28 cellular contexts compared by ENCODE assay signal in the genomic region with DNA sequence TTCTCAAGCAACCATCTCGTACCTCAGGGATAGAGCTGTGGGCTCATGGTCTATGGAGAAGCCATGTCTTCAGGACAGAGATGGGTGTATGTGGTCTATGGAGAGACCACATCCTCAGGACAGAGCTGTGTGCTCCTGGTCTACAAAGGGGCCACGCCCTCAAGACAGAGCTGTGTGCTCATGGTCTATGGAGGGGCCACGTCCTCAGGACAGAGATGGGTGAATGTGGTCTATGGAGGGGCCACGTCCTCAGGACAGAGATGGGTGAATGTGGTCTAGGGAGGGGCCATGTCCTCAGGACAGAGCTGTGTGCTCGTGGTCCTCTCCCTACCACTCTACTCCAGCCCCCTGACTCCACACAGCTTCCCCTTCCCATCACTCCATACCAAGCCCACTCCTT.
DNase-seq lines count a peak whose midpoint lies in the region; ATAC-seq, FAIRE-seq and TF ChIP-seq lines count a peak whose summit lies in the region.
"Had no signal": no experiment of that assay in that cellular context is flagged by ENCODE, and none has a peak within 500 bp of the region (broad histone marks: within the 10 kb centered on the region; RNA-seq: fewer than 3 reads in every experiment).

No MANE protein-coding gene starts in this region.

- DNase-seq in HTR-8/SVneo (ENCODE audit: insufficient read length, low spot score): no peak
- DNase-seq in K562 (ENCODE audit: extremely low read depth in 1 of 4, low spot score in 3 of 4): no peak
- DNase-seq in sciatic nerve (ENCODE audit: low spot score): peak; percentile 31
- DNase-seq in foreskin fibroblast: no peak
- no peak for DNase-seq in activated CD8-positive, alpha-beta T cell treated with anti-CD3 and anti-CD28 coated beads for 36 hours
- DNase-seq in MM.1S: no peak
- DNase-seq in activated CD8-positive, alpha-beta memory T cell treated with anti-CD3 and anti-CD28 coated beads, Interleukin-2, amount 50 U/mL, for 48 hours: no peak
- DNase-seq: CD8-positive, alpha-beta memory T cell; DMS 273 treated with DMSO at 0.1 percent for 48 hours; DMS79; EL; GDM1; H9; IMR-90; NCI-H1092; NCI-H1417 treated with DMSO at 0.1 percent for 48 hours; NCI-H187; NCI-H2081 treated with DMSO at 0.1 percent for 48 hours; NCI-H2171; NCI-H226; NCI-H510A; NCI-H69; Right ventricle myocardium superior; RPMI8226 had no signal

- peaks cover 6% of the 10 kb centered on the region for H3K9me1 ChIP-seq in K562 (ENCODE audit: control insufficient read depth, insufficient read depth, low read length)

- TF ChIP-seq CTCF in K562 (IDR thresholded peaks at IDR 0.05 in 2 of 3, conservative IDR thresholded peaks at IDR 0.05 in 1 of 3; ENCODE audit: insufficient read depth in 2 of 3, low read depth in 1 of 3, low read length in 3 of 3) (no peak), foreskin fibroblast (IDR thresholded peaks at IDR 0.05; ENCODE audit: low read depth, low read length) (no peak), MM.1S (IDR thresholded peaks at IDR 0.05; ENCODE audit: low read length) (no peak)
- TF ChIP-seq CTCF in activated CD8-positive, alpha-beta T cell treated with anti-CD3 and anti-CD28 coated beads for 36 hours (IDR thresholded peaks at IDR 0.05): no peak

- H3K4me2 ChIP-seq in K562 (ENCODE audit: insufficient read depth, low read length): no peak overlapping the region
- no peak overlapping the region for H3K4me2 ChIP-seq in MM.1S (ENCODE audit: low read depth, low read length)
- H3K4me2 ChIP-seq: GM23338, KMS-11 had no signal

- H3K27ac ChIP-seq in K562 (ENCODE audit: extremely low read depth, low read depth, low read length) (no peak overlapping the region), MM.1S (ENCODE audit: low read length) (no peak overlapping the region)
- H3K27ac ChIP-seq: KMS-11 had no signal

- no peak for TF ChIP-seq POLR2A in K562 (conservative IDR thresholded peaks at IDR 0.05)

- under 1% methylated on average over 5 of the region's 5 CpGs for WGBS in K562 (ENCODE audit: insufficient coverage, low coverage, missing lambda C conversion rate)

- H3K79me2 ChIP-seq in K562 (ENCODE audit: control insufficient read depth, insufficient read depth, low read length): no peaks in the 10 kb centered on the region
- no peaks in the 10 kb centered on the region for H3K79me2 ChIP-seq in MM.1S (ENCODE audit: low read length)

- H3K4me3 ChIP-seq in K562 (no peak overlapping the region), foreskin fibroblast (ENCODE audit: low read depth in 1 of 2, low read length in 2 of 2) (no peak overlapping the region), MM.1S (ENCODE audit: low read length) (no peak overlapping the region)
- H3K4me3 ChIP-seq: GM12878, GM23338 had no signal

- no peaks in the 10 kb centered on the region for H3K36me3 ChIP-seq in K562 (ENCODE audit: control insufficient read depth, insufficient read depth, low read length)
- no peaks in the 10 kb centered on the region for H3K36me3 ChIP-seq in MM.1S (replicated peaks; ENCODE audit: insufficient read depth, low read length)

- no peaks in the 10 kb centered on the region for H3K9me3 Mint-ChIP-seq in activated CD8-positive, alpha-beta T cell treated with anti-CD3 and anti-CD28 coated beads for 36 hours
- H3K9me3 Mint-ChIP-seq: CD14-positive monocyte; CD8-positive, alpha-beta memory T cell; GM23338; H9 had no signal

- TF ChIP-seq EP300 in K562 (IDR thresholded peaks at IDR 0.05; ENCODE audit: low read length): no peak

- no peaks in the 10 kb centered on the region for H3F3A ChIP-seq in MM.1S (ENCODE audit: insufficient read depth, low read length)

- H3K36me3 Mint-ChIP-seq in activated CD8-positive, alpha-beta T cell treated with anti-CD3 and anti-CD28 coated beads for 36 hours (ENCODE audit: low read depth): no peaks in the 10 kb centered on the region
- H3K36me3 Mint-ChIP-seq: CD14-positive monocyte; CD8-positive, alpha-beta memory T cell had no signal

- H3K27me3 Mint-ChIP-seq in activated CD8-positive, alpha-beta T cell treated with anti-CD3 and anti-CD28 coated beads for 36 hours: no peaks in the 10 kb centered on the region

- POLR2A ChIA-PET in K562 (lab: Yijun Ruan, JAX): interaction anchor here (0.6 to 3.5 kb wide), 4 partner anchors 9 to 113 kb away, joined by 3 to 11 read pairs (median 4); no protein-coding TSS in a partner anchor
- POLR2A ChIA-PET in activated CD8-positive, alpha-beta T cell treated with anti-CD3 and anti-CD28 coated beads for 36 hours (lab: Charles Lee): no interaction called here

- H2AFZ ChIP-seq in K562 (ENCODE audit: low read depth, low read length) (no peak overlapping the region), MM.1S (ENCODE audit: low read length) (no peak overlapping the region)
- H2AFZ ChIP-seq: GM23338 had no signal

- intact Hi-C loops in K562 (cut with micrococcal nuclease) (no loop called here), sciatic nerve (cut with DNase I) (no loop called here)
- intact Hi-C loops in activated CD8-positive, alpha-beta T cell treated with anti-CD3 and anti-CD28 coated beads for 36 hours (cut with micrococcal nuclease): no loop called here

- no peaks in the 10 kb centered on the region for H3K4me1 Mint-ChIP-seq in activated CD8-positive, alpha-beta T cell treated with anti-CD3 and anti-CD28 coated beads for 36 hours (ENCODE audit: low read depth)
- H3K4me1 Mint-ChIP-seq: CD14-positive monocyte; CD8-positive, alpha-beta memory T cell had no signal

- H3K4me1 ChIP-seq in K562 (replicated peaks in 1 of 2; ENCODE audit: control insufficient read depth in 2 of 2, insufficient read depth in 2 of 2, low read length in 2 of 2): peaks cover 0 to 6% of the 10 kb centered on the region in 2 experiments; a peak in 1 of 5 replicates
- no peaks in the 10 kb centered on the region for H3K4me1 ChIP-seq in MM.1S (ENCODE audit: low read length)

- H3K27me3 ChIP-seq in K562 (ENCODE audit: control insufficient read depth in 2 of 2, insufficient read depth in 2 of 2, low read length in 2 of 2): peaks cover 44 to 87% of the 10 kb centered on the region in 2 experiments
- H3K27me3 ChIP-seq in MM.1S (replicated peaks; ENCODE audit: insufficient read depth, low read length): peaks cover 3% of the 10 kb centered on the region; the same call in 1 of the 2 replicates

- no peaks in the 10 kb centered on the region for H3K9me2 ChIP-seq in MM.1S (replicated peaks; ENCODE audit: insufficient read depth, low read length)

- peak; percentile 79 for FAIRE-seq in HTR-8/SVneo (lab: Jason Lieb, UNC)
- FAIRE-seq in K562 (lab: Jason Lieb, UNC): peak; percentile 49
- FAIRE-seq: GM12878 had no signal

- no peak overlapping the region for H3K4me3 Mint-ChIP-seq in activated CD8-positive, alpha-beta T cell treated with anti-CD3 and anti-CD28 coated beads for 36 hours
- H3K4me3 Mint-ChIP-seq: CD14-positive monocyte; CD8-positive, alpha-beta memory T cell; GM23338; H9 had no signal

- H3K9ac ChIP-seq in K562 (ENCODE audit: insufficient read depth in 1 of 2, low read depth in 2 of 2, low read length in 2 of 2) (no peak overlapping the region), MM.1S (ENCODE audit: low read length) (no peak overlapping the region)
- H3K9ac ChIP-seq: KMS-11 had no signal

- H3K9me3 ChIP-seq in K562 (replicated peaks; ENCODE audit: control insufficient read depth, insufficient read depth, low read depth, low read length) (no peaks in the 10 kb centered on the region), MM.1S (replicated peaks; ENCODE audit: insufficient read depth, low read length) (no peaks in the 10 kb centered on the region)

- H3K27ac Mint-ChIP-seq in activated CD8-positive, alpha-beta T cell treated with anti-CD3 and anti-CD28 coated beads for 36 hours: no peak overlapping the region
- H3K27ac Mint-ChIP-seq: CD14-positive monocyte, GM23338 had no signal

- TF ChIP-seq RAD21 in K562 (CRISPR knock-in tag; conservative IDR thresholded peaks at IDR 0.05 in 1 of 2, IDR thresholded peaks at IDR 0.05 in 1 of 2): no peak

- ATAC-seq in K562 (peak; percentile 17; the same call in 2 of the 3 replicates), sciatic nerve (peak; percentile 38)
- no peak for ATAC-seq in activated CD8-positive, alpha-beta T cell treated with anti-CD3 and anti-CD28 coated beads for 36 hours
- ATAC-seq: GM12878, GM23338 had no signal

- in situ Hi-C loops in K562 (cut with MboI): no loop called here

- BruUV-seq in K562 (replicated peaks; lab: Mats Ljungman, UMichigan): no TSS peak

- CTCF ChIA-PET in K562 (lab: Yijun Ruan, JAX; ENCODE audit: low intra/inter-chr PET ratio): no interaction called here
- CTCF ChIA-PET in activated CD8-positive, alpha-beta T cell treated with anti-CD3 and anti-CD28 coated beads for 36 hours (lab: Charles Lee): no interaction called here

- H4K20me1 ChIP-seq in K562 (replicated peaks; ENCODE audit: control insufficient read depth, insufficient read depth, low read length) (peaks cover 32% of the 10 kb centered on the region), MM.1S (ENCODE audit: insufficient read depth, low read length) (no peaks in the 10 kb centered on the region)

TF ChIP-seq in K562, 482 proteins besides CTCF, POLR2A, EP300 and RAD21 (continues in another document):
- no peak for TF ChIP-seq POLR3G (IDR thresholded peaks at IDR 0.05; ENCODE audit: extremely low read depth, insufficient read length, insufficient replicate concordance)
- TF ChIP-seq NEUROD1 (IDR thresholded peaks at IDR 0.05; ENCODE audit: borderline replicate concordance, low read depth, low read length, partially characterized antibody): no peak
- no peak for TF ChIP-seq TEAD4 (IDR thresholded peaks at IDR 0.05; ENCODE audit: low read length)
- TF ChIP-seq TEAD4 (CRISPR knock-in tag; IDR thresholded peaks at IDR 0.05; ENCODE audit: borderline replicate concordance): no peak
- TF ChIP-seq TCF7L2 (IDR thresholded peaks at IDR 0.05; ENCODE audit: low read depth, low read length): no peak
- TF ChIP-seq THRAP3 (IDR thresholded peaks at IDR 0.05; ENCODE audit: borderline replicate concordance): no peak
- TF ChIP-seq SMARCE1 (IDR thresholded peaks at IDR 0.05): no peak
- TF ChIP-seq SREBF1 (IDR thresholded peaks at IDR 0.05; ENCODE audit: borderline replicate concordance, low read depth, low read length): no peak
- no peak for TF ChIP-seq ZNF232 (CRISPR knock-in tag; IDR thresholded peaks at IDR 0.05)
